In the genomic region with DNA sequence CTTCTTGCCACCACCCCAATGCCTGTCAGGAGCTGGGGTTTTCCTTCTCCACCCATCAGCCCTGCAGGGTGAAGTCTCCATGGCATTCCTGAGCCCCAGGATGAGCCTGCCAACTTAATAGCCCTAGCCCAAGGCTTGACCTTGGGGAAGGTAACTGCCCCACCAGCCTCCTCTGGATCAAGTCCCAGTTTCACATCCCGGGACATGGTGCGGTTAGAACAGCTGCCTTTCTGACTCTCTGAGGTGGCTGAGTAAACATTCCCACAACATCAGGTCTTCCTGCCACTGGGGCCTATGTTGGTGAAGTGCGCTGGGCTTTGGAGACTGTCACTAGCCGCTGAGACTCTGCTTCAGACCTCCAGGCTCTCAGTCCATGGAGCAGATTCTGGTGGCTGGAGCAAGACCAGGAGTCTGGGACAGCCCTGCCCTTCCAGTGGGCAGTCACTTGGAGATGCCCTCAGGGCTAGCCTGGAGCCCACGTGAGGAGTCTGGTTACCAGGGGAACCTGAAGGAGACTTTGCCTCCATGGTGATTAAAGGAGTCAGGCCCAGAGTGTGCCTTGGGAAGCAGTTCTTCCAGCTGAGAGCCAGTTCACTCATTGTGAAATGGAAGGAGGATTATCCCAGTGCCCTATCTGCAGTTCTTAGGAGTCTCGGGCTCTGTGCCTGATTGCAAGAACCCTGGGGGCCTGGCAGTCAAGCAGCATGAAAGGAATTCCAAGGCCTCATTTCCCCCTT, we compare ENCODE assay signal across 12 cellular contexts. TPM values are rescaled to one million over a fixed set of nuclear protein-coding genes. Genes with fewer than 3 reads are reported as not detected.
DNase-seq lines count a peak whose midpoint lies in the region; ATAC-seq and TF ChIP-seq lines count a peak whose summit lies in the region.
"Had no signal": no experiment of that assay in that cellular context is flagged by ENCODE, and none has a peak within 500 bp of the region (broad histone marks: within the 10 kb centered on the region; RNA-seq: fewer than 3 reads in every experiment).

No MANE protein-coding gene starts in this region.

- no peak overlapping the region for H3K27ac ChIP-seq in gastrocnemius medialis
- H3K27ac ChIP-seq in smooth muscle cell (ENCODE audit: low read depth): no peak overlapping the region

- H3K4me1 ChIP-seq in gastrocnemius medialis (peaks cover 0 to 4% of the 10 kb centered on the region in 2 donors), smooth muscle cell (ENCODE audit: low read depth) (peaks cover 19% of the 10 kb centered on the region)

- 72% methylated on average over 6 of the region's 6 CpGs for WGBS in smooth muscle cell (ENCODE audit: low lambda C conversion rate)

- H3K4me2 ChIP-seq in smooth muscle cell: no peak overlapping the region

- H3K4me3 ChIP-seq in fibroblast of pulmonary artery (replicated peaks; ENCODE audit: low read depth, low read length): no peak overlapping the region
- H3K4me3 ChIP-seq in gastrocnemius medialis: no peak overlapping the region
- no peak overlapping the region for H3K4me3 ChIP-seq in smooth muscle cell
- H3K4me3 ChIP-seq: esophagus muscularis mucosa, thoracic aorta had no signal

- no peak for TF ChIP-seq POLR2A in gastrocnemius medialis (IDR thresholded peaks at IDR 0.05)

- ATAC-seq in HG03097 (IDR thresholded peaks at IDR 0.05; ENCODE audit: low FRiP score, unreplicated experiment): no peak
- no peak for ATAC-seq in gastrocnemius medialis

- TF ChIP-seq CTCF in fibroblast of pulmonary artery (IDR thresholded peaks at IDR 0.05; ENCODE audit: low read length, missing control alignments) (no peak), gastrocnemius medialis (IDR thresholded peaks at IDR 0.05 in 4 of 5, conservative IDR thresholded peaks at IDR 0.05 in 1 of 5) (no peak), smooth muscle cell (IDR thresholded peaks at IDR 0.05; ENCODE audit: borderline replicate concordance, insufficient read depth, poor library complexity, severe bottlenecking) (no peak)

- intact Hi-C loops in gastrocnemius medialis (cut with DNase I; ENCODE audit: low total_unique reads): no loop called here

- no peaks in the 10 kb centered on the region for H3K36me3 ChIP-seq in gastrocnemius medialis
- no peaks in the 10 kb centered on the region for H3K36me3 ChIP-seq in smooth muscle cell (ENCODE audit: low read depth)
- H3K36me3 ChIP-seq: esophagus muscularis mucosa, thoracic aorta had no signal

- in situ Hi-C loops in gastrocnemius medialis (cut with MboI; ENCODE audit: low sequenced_read_pairs in 4 of 4): no loop called here

- peak; percentile 74 for DNase-seq in Daoy (ENCODE audit: low read depth)
- peak; percentile 78 for DNase-seq in RPMI7951 (ENCODE audit: low read depth)
- DNase-seq in fibroblast of pulmonary artery (ENCODE audit: low read depth): peak; percentile 27
- DNase-seq in myocyte (ENCODE audit: low read depth): peak; percentile 97
- no peak for DNase-seq in stimulated activated CD4-positive, alpha-beta T cell treated with anti-CD3 and anti-CD28 coated beads, Interleukin-4, amount 100 ng/mL, for 4 hours
- DNase-seq in gastrocnemius medialis: no peak
- no peak for DNase-seq in smooth muscle cell (lab: John Stamatoyannopoulos, UW; ENCODE audit: unreplicated experiment)
- DNase-seq: activated gamma-delta T cell; stimulated activated CD4-positive, alpha-beta T cell treated with anti-CD3 and anti-CD28 coated beads, Interleukin-4, amount 100 ng/mL, for 24 hours had no signal

- no peaks in the 10 kb centered on the region for H3K79me2 ChIP-seq in smooth muscle cell (ENCODE audit: low read depth)

- H4K20me1 ChIP-seq in smooth muscle cell (ENCODE audit: low read depth): no peaks in the 10 kb centered on the region

- no peaks in the 10 kb centered on the region for H3K9me3 ChIP-seq in gastrocnemius medialis
- H3K9me3 ChIP-seq in smooth muscle cell (replicated peaks; ENCODE audit: low read depth): no peaks in the 10 kb centered on the region
- H3K9me3 ChIP-seq: esophagus muscularis mucosa, thoracic aorta had no signal

- H3F3A ChIP-seq in smooth muscle cell (ENCODE audit: low read depth): no peaks in the 10 kb centered on the region

- H3K27me3 ChIP-seq in gastrocnemius medialis (no peaks in the 10 kb centered on the region), smooth muscle cell (ENCODE audit: low read depth) (no peaks in the 10 kb centered on the region)
- H3K27me3 ChIP-seq: esophagus muscularis mucosa had no signal

- H3K9ac ChIP-seq in smooth muscle cell (ENCODE audit: low read depth): no peak overlapping the region

- no peak overlapping the region for H2AFZ ChIP-seq in smooth muscle cell (ENCODE audit: low read depth)

RNA-seq across cellular contexts. Expression of gene SMIM20, which starts 56.8 kb away (rescaled TPM):
- total RNA-seq in Daoy (2014; rRNA removed; shearing (Covaris generic)): 32.5 and 43.7 TPM in 2 replicates
- total RNA-seq in RPMI7951 (2014; rRNA removed; shearing (Covaris generic)): 45.7 and 49.3 TPM in 2 replicates
- total RNA-seq in myocyte: 31.7 and 49.7 TPM in 2 replicates
- 40.4 TPM for polyA plus RNA-seq in myocyte (2012)
- total RNA-seq in gastrocnemius medialis: 10 to 100 TPM; 36.4 to 59.4 (median 48.3) TPM
- total RNA-seq in smooth muscle cell: 44.0 and 52.1 TPM in 2 replicates
- 40.9 and 46.5 TPM in 2 replicates for polyA plus RNA-seq in smooth muscle cell

Comparison
In these comparisons a context has a peak if more than half of its experiments do, and no peak if none do; other contexts are left out.
1. DNase-seq: peak in Daoy (single experiment), RPMI7951 (single experiment), fibroblast of pulmonary artery (single experiment) and myocyte (single experiment); none in stimulated activated CD4-positive, alpha-beta T cell treated with anti-CD3 and anti-CD28 coated beads, Interleukin-4, amount 100 ng/mL, for 4 hours (0 of 2), gastrocnemius medialis (0 of 2) and smooth muscle cell (single experiment).